In the genomic region with DNA sequence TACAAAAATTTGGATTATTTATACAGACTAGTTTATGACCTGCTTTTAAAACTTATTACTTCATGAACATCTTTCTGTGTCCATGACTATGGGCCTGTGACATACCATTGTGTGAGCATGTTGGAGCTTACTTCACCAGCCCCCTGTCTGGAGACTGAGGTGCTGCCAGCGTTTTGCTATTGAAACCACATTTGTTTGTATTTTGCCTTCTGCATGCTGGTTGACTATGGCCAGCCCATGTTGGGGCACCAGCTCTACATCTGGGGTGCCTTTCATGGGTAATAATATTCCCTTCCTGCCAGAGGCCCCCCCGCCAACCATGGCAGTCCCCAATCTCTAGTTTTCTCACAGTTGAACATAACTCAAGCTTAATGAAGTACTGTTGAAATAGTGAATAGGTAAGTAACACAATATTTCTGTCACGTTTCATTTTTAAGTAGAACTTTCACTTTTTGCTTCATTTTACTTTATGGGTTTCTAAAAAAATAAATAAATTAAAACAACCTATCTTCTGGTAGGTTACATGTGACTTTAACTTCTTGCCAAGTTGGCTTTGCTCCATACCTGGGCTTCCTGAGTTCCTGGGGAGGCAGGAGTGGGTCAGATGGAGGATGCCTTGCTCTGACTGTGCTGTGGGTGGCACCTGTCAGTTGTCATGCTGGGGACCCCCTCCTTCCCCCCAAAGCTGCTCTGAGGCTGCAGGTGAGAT, we compare ENCODE assay signal across 10 cellular contexts.
DNase-seq lines count a peak whose midpoint lies in the region; ATAC-seq, FAIRE-seq and TF ChIP-seq lines count a peak whose summit lies in the region.
"Had no signal": no experiment of that assay in that cellular context is flagged by ENCODE, and none has a peak within 500 bp of the region (broad histone marks: within the 10 kb centered on the region; RNA-seq: fewer than 3 reads in every experiment).

No MANE protein-coding gene starts in this region.

- no peak overlapping the region for H3K4ac ChIP-seq in H1 (replicated peaks; ENCODE audit: insufficient read length, low read depth, low read length)

- no peak overlapping the region for H3K18ac ChIP-seq in H1 (ENCODE audit: extremely low read depth, low read length)

- peaks cover 0 to 11% (median 6%) of the 10 kb centered on the region in 4 experiments; a peak in 6 of 7 replicates for H3K4me1 ChIP-seq in H1 (replicated peaks in 1 of 4; ENCODE audit: control insufficient read depth in 3 of 4, insufficient read depth in 4 of 4, low read length in 3 of 4)
- peaks cover 64 to 82% (median 75%) of the 10 kb centered on the region in 3 donors for H3K4me1 ChIP-seq in skeletal muscle tissue (ENCODE audit: control insufficient read depth in 3 of 3, insufficient read depth in 3 of 3, low read length in 3 of 3)

- H3K79me2 ChIP-seq in H1 (ENCODE audit: control insufficient read depth in 1 of 2, insufficient read depth in 2 of 2, low read length in 2 of 2) = peaks cover 0 to 9% of the 10 kb centered on the region in 2 experiments; a peak in 1 of 4 replicates

- H3K36me3 ChIP-seq in H1 (ENCODE audit: control insufficient read depth in 2 of 4, insufficient read depth in 4 of 4, low read length in 3 of 4) (no peaks in the 10 kb centered on the region), skeletal muscle tissue (ENCODE audit: control insufficient read depth in 3 of 3, insufficient read depth in 3 of 3, low read length in 3 of 3) (peaks cover 0 to 6% (median 1%) of the 10 kb centered on the region in 3 donors)

- H3K4me3 ChIP-seq in GM08714 (ENCODE audit: low read length) (peak overlapping the region; percentile 50; the same call in 1 of the 2 replicates), H1 (ENCODE audit: extremely low read depth in 1 of 4, insufficient read depth in 2 of 4, low read depth in 3 of 4, low read length in 4 of 4) (no peak overlapping the region), skeletal muscle tissue (ENCODE audit: low read length in 3 of 3) (peak overlapping the region; percentile 83 to 92 (median 89))

- 0 out of 2 replicates have a peak overlapping the region, but pooled peaks have one; percentile 53 for H2BK15ac ChIP-seq in H1 (ENCODE audit: low read length)

- H2AFZ ChIP-seq in H1 (ENCODE audit: low read length) = no peak overlapping the region

- DNase-seq in RWPE1 (ENCODE audit: low spot score) = no peak
- DNase-seq in H1 (ENCODE audit: low read depth in 1 of 2, low spot score in 2 of 2) = peak in 1 of 2 experiments; percentile 35
- no peak for DNase-seq in occipital lobe (lab: John Stamatoyannopoulos, UW)
- DNase-seq in LoVo (ENCODE audit: low spot score) = no peak
- DNase-seq: GDM1, KG1, NCI-H774 had no signal

- H3K9ac ChIP-seq in H1 (replicated peaks in 1 of 4; ENCODE audit: extremely low read depth in 1 of 4, low read depth in 3 of 4, low read length in 3 of 4) (no peak overlapping the region; a peak in 1 of 7 replicates), skeletal muscle tissue (ENCODE audit: low read depth in 1 of 3, low read length in 3 of 3) (peak overlapping the region; percentile 90 to 94 (median 94))

- WGBS in H1 (ENCODE audit: extremely low coverage in 1 of 2, insufficient coverage in 1 of 2, insufficient read length in 1 of 2, insufficient replicate concordance in 2 of 2, low coverage in 1 of 2, low lambda C conversion rate in 2 of 2, missing lambda C conversion rate in 1 of 2), 2 experiments = 89% methylated on average over 3 of the region's 3 CpGs; no CpG with 5 or more reads in 1 of the 2 experiments

- no peak overlapping the region for H2BK12ac ChIP-seq in H1 (ENCODE audit: low read depth, low read length)

- no peak overlapping the region for H4K91ac ChIP-seq in H1 (replicated peaks; ENCODE audit: insufficient read length, low read length)

- no peak overlapping the region for H4K8ac ChIP-seq in H1 (ENCODE audit: extremely low read depth, insufficient read depth, low read length)

- H3K23me2 ChIP-seq in H1 (ENCODE audit: low read depth, low read length) = peaks cover 2% of the 10 kb centered on the region; the same call in 1 of the 2 replicates

- TF ChIP-seq CTCF in RWPE1 (conservative IDR thresholded peaks at IDR 0.05; ENCODE audit: low read depth) = no peak
- no peak for TF ChIP-seq CTCF in H1 (IDR thresholded peaks at IDR 0.05; ENCODE audit: control extremely low read depth in 1 of 3, insufficient read depth in 1 of 3, low read depth in 1 of 3, low read length in 3 of 3)

- TF ChIP-seq RAD21 in H1 (IDR thresholded peaks at IDR 0.05 in 1 of 2, conservative IDR thresholded peaks at IDR 0.05 in 1 of 2; ENCODE audit: low read depth in 2 of 2, low read length in 2 of 2) = no peak

- H3K9me3 ChIP-seq in H1 (ENCODE audit: insufficient read depth in 2 of 2, low read depth in 1 of 2, low read length in 1 of 2) (no peaks in the 10 kb centered on the region), skeletal muscle tissue (ENCODE audit: control insufficient read depth in 3 of 3, low read length in 3 of 3) (no peaks in the 10 kb centered on the region)

- H2AK5ac ChIP-seq in H1 (ENCODE audit: low read depth, low read length) = no peak overlapping the region

- no peak overlapping the region for H2BK20ac ChIP-seq in H1 (ENCODE audit: low read length)

- no peak overlapping the region for H3K4me2 ChIP-seq in H1 (ENCODE audit: insufficient read depth in 1 of 2, low read depth in 2 of 2, low read length in 2 of 2)

- CTCF ChIA-PET in RWPE1 (lab: Yijun Ruan, JAX) (no interaction called here), H1 (lab: Charles Lee; ENCODE audit: partially characterized antibody) (interaction anchor here (0.5 to 3.7 kb wide), 8 partner anchors 11 to 94 kb away, joined by 3 to 18 read pairs (median 4); no protein-coding TSS in a partner anchor)

- H3K27me3 ChIP-seq in H1 (replicated peaks in 1 of 4; ENCODE audit: control insufficient read depth in 3 of 4, extremely low read depth in 1 of 4, insufficient read depth in 3 of 4, low read length in 3 of 4) = no peaks in the 10 kb centered on the region
- H3K27me3 ChIP-seq in skeletal muscle tissue (ENCODE audit: control insufficient read depth in 3 of 3, insufficient read depth in 3 of 3, low read length in 3 of 3) = no peaks in the 10 kb centered on the region

- H3K56ac ChIP-seq in H1 (replicated peaks; ENCODE audit: insufficient read length, low read depth, low read length) = peak overlapping the region; percentile 73

- H2BK5ac ChIP-seq in H1 (ENCODE audit: low read depth, low read length) = 0 out of 2 replicates have a peak overlapping the region, but pooled peaks have one; percentile 18

- no peak overlapping the region for H2BK120ac ChIP-seq in H1 (replicated peaks; ENCODE audit: low read depth, low read length)

- H4K5ac ChIP-seq in H1 (ENCODE audit: insufficient read length, low read depth, low read length) = no peak overlapping the region

- H3K79me1 ChIP-seq in H1 (ENCODE audit: low read depth, low read length) = peaks cover 6% of the 10 kb centered on the region

- ATAC-seq in GM21367 (IDR thresholded peaks at IDR 0.05; ENCODE audit: unreplicated experiment) = no peak

- H3K27ac ChIP-seq in RWPE1 = peak overlapping the region; percentile 72
- no peak overlapping the region for H3K27ac ChIP-seq in H1 (ENCODE audit: low read depth, low read length)
- peak overlapping the region; percentile 98 for H3K27ac ChIP-seq in skeletal muscle tissue (ENCODE audit: low read depth, low read length)

- POLR2A ChIA-PET in RWPE1 (lab: Yijun Ruan, JAX; ENCODE audit: low non-redundant PET) = no interaction called here
- POLR2A ChIA-PET in H1 (lab: Charles Lee; ENCODE audit: partially characterized antibody) = no interaction called here

- H4K20me1 ChIP-seq in H1 (replicated peaks in 1 of 2; ENCODE audit: control insufficient read depth in 1 of 2, insufficient read depth in 2 of 2, low read length in 2 of 2) = peaks cover 0 to 2% of the 10 kb centered on the region in 2 experiments

- FAIRE-seq in H1 (lab: Jason Lieb, UNC) = no peak

- no peak for TF ChIP-seq EP300 in H1 (IDR thresholded peaks at IDR 0.05; ENCODE audit: borderline replicate concordance in 1 of 2, low read depth in 2 of 2, low read length in 2 of 2)

- H3K23ac ChIP-seq in H1 (ENCODE audit: insufficient read length) = no peak overlapping the region

- TF ChIP-seq POLR2A in H1 (IDR thresholded peaks at IDR 0.05; ENCODE audit: control extremely low read depth in 1 of 2, low read depth in 2 of 2, low read length in 2 of 2) = no peak

- no peak overlapping the region for H3K14ac ChIP-seq in H1 (ENCODE audit: insufficient read length)

TF ChIP-seq in H1, 55 proteins besides CTCF, POLR2A, EP300 and RAD21:
- no peak for TF ChIP-seq TCF12 (IDR thresholded peaks at IDR 0.05; ENCODE audit: low read depth, low read length)
- TF ChIP-seq HDAC6 (IDR thresholded peaks at IDR 0.05; ENCODE audit: low read depth, low read length) = no peak
- TF ChIP-seq SP4 (IDR thresholded peaks at IDR 0.05; ENCODE audit: low read length) = no peak
- no peak for TF ChIP-seq NRF1 (IDR thresholded peaks at IDR 0.05; ENCODE audit: low read depth, low read length)
- TF ChIP-seq SP2 (IDR thresholded peaks at IDR 0.05; ENCODE audit: low read length) = no peak
- TF ChIP-seq BRCA1 (IDR thresholded peaks at IDR 0.05; ENCODE audit: low read depth, low read length) = no peak

Comparison
In these comparisons a context has a peak if more than half of its experiments do, and no peak if none do; other contexts are left out.
1. H3K4me3 ChIP-seq: peak in GM08714 (single experiment) and skeletal muscle tissue (3 of 3); none in H1 (0 of 4).
2. H3K9ac ChIP-seq: peak in skeletal muscle tissue (3 of 3); none in H1 (0 of 4).